ENCODE assay signal across 18 cellular contexts in the genomic region with DNA sequence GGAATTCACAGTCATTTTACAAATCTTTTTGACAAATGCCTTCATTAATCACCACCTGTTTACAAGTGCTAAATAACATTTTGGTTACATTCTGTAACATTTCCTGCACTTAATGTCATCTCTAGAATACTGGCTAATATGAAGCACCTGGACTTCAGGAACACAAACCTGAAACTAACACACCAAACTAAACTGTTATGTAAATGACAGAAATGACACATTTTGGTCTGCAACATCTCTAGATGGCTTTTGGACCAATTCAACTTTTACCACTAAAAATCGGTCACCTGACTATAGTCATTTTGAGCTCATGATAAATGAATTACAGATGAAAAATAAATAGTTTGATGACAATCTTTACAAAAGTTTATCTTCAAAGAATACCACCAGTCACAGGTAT.
DNase-seq lines count a peak whose midpoint lies in the region; ATAC-seq and TF ChIP-seq lines count a peak whose summit lies in the region.
"Had no signal": no experiment of that assay in that cellular context is flagged by ENCODE, and none has a peak within 500 bp of the region (broad histone marks: within the 10 kb centered on the region; RNA-seq: fewer than 3 reads in every experiment).

No MANE protein-coding gene starts in this region.

- no peaks in the 10 kb centered on the region for H3K27me3 Mint-ChIP-seq in HFFc6 (ENCODE audit: insufficient read depth)
- H3K27me3 Mint-ChIP-seq: CD8-positive, alpha-beta memory T cell; dendritic cell treated with granulocyte-macrophage colony-stimulating factor and Interleukin-4, amounts not matched to agents 40 ng/mL and 50 ng/mL, for 4 days; natural killer cell treated with Interleukin-12 subunit alpha and Interleukin-12 subunit beta and Interleukin-15 and Interleukin-18, amount 100 ng/mL, for 72 hours had no signal

- H3K4me1 Mint-ChIP-seq in HFFc6 (ENCODE audit: low read depth): peaks cover 21% of the 10 kb centered on the region

- peaks cover 17% of the 10 kb centered on the region for H3K36me3 Mint-ChIP-seq in HFFc6 (ENCODE audit: low read depth)

- H3K4me3 ChIP-seq in GM12864 (ENCODE audit: low read depth, low read length): no peak overlapping the region
- H3K4me3 ChIP-seq: A549, psoas muscle, SJSA1, thoracic aorta had no signal

- no peak overlapping the region for H3K27ac Mint-ChIP-seq in HFFc6
- H3K27ac Mint-ChIP-seq: CD8-positive, alpha-beta memory T cell; dendritic cell treated with granulocyte-macrophage colony-stimulating factor and Interleukin-4, amounts not matched to agents 40 ng/mL and 50 ng/mL, for 4 days had no signal

- H3K4me3 Mint-ChIP-seq in HFFc6: no peak overlapping the region
- H3K4me3 Mint-ChIP-seq: CD8-positive, alpha-beta memory T cell; dendritic cell treated with granulocyte-macrophage colony-stimulating factor and Interleukin-4, amounts not matched to agents 40 ng/mL and 50 ng/mL, for 4 days; natural killer cell treated with Interleukin-12 subunit alpha and Interleukin-12 subunit beta and Interleukin-15 and Interleukin-18, amount 100 ng/mL, for 72 hours had no signal

- peak; percentile 49 for DNase-seq in GM12864 (ENCODE audit: low read depth)
- DNase-seq in mucosa of gallbladder (ENCODE audit: low spot score): no peak
- DNase-seq in left ventricle myocardium superior: no peak
- DNase-seq in HFFc6: no peak
- DNase-seq in effector CD4-positive, alpha-beta T cell: no peak
- DNase-seq: activated CD8-positive, alpha-beta memory T cell treated with anti-CD3 and anti-CD28 coated beads for 24 hours; activated naive CD4-positive, alpha-beta T cell treated with Interleukin-2 at 50 U/mL for 16 hours; CD8-positive, alpha-beta memory T cell; hypothalamus; psoas muscle had no signal

- intact Hi-C loops in left ventricle myocardium superior (cut with micrococcal nuclease): no loop called here

- H3K9me3 Mint-ChIP-seq in HFFc6: no peaks in the 10 kb centered on the region
- H3K9me3 Mint-ChIP-seq: CD8-positive, alpha-beta memory T cell; dendritic cell treated with granulocyte-macrophage colony-stimulating factor and Interleukin-4, amounts not matched to agents 40 ng/mL and 50 ng/mL, for 4 days; natural killer cell treated with Interleukin-12 subunit alpha and Interleukin-12 subunit beta and Interleukin-15 and Interleukin-18, amount 100 ng/mL, for 72 hours had no signal

- TF ChIP-seq CTCF in GM12864 (IDR thresholded peaks at IDR 0.05; ENCODE audit: low read depth, low read length, missing control alignments): no peak
- TF ChIP-seq CTCF in HFFc6 (IDR thresholded peaks at IDR 0.05): no peak

- ATAC-seq in GM19328 (IDR thresholded peaks at IDR 0.05; ENCODE audit: unreplicated experiment): peak; percentile 50
- peak; percentile 50 for ATAC-seq in GM21825 (IDR thresholded peaks at IDR 0.05; ENCODE audit: unreplicated experiment)
- ATAC-seq in HG03103 (IDR thresholded peaks at IDR 0.05; ENCODE audit: low read depth, unreplicated experiment): peak; percentile 50
- ATAC-seq in left ventricle myocardium superior: no peak
- ATAC-seq: A549, psoas muscle had no signal
